In the genomic region with DNA sequence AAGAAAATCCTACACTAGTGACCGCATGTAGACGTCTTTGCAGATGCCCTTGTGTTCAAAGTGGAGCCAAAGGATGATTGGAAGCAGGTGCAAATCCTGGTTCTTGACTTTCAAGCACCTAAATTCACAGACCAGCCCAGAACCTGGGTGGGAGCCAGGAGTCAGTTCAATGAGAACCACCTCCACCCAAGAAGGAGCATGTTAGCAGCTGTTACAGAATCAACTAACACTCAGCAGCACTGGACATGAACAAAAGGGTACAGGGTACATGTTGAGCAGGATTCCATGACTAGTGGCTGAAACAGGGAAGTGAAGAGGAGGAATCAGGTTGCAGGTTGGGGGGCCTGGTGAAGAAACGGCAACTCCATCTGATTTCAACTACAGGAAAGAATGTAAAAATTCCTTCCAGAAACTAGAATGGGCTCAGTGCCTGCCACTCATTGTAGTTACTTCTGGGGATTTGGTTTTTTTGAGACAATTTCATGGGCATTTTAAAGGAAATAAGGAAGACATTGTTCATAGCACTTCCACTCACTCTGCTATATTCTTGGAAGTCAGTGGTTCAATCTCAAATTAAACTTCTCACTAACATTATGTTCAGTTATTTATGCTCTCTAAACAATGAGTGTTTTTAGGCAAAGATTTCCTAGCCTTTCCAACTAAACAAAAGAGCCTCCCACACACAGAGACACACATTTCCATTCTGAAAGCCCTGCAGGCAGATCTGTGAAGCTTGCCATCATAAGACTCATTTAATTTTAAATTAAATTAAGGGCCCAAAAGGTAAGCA, we compare ENCODE assay signal across 15 cellular contexts.
DNase-seq lines count a peak whose midpoint lies in the region; TF ChIP-seq lines count a peak whose summit lies in the region.
"Had no signal": no experiment of that assay in that cellular context is flagged by ENCODE, and none has a peak within 500 bp of the region (broad histone marks: within the 10 kb centered on the region; RNA-seq: fewer than 3 reads in every experiment).

No MANE protein-coding gene starts in this region.

- peaks cover 9% of the 10 kb centered on the region for H3K79me2 ChIP-seq in mammary epithelial cell (ENCODE audit: insufficient read depth, low read length)

- intact Hi-C loops in mammary epithelial cell (cut with micrococcal nuclease) = no loop called here

- H3K27ac ChIP-seq in mammary epithelial cell (ENCODE audit: insufficient read depth, low read depth, low read length) = no peak overlapping the region
- H3K27ac ChIP-seq: BLaER1 had no signal

- H2AFZ ChIP-seq in mammary epithelial cell (ENCODE audit: low read depth, low read length) = no peak overlapping the region

- dilution Hi-C loops in mammary epithelial cell (cut with HindIII; ENCODE audit: low sequenced_read_pairs) = no loop called here

- whole genome bisulfite sequencing in mammary epithelial cell (ENCODE audit: low coverage, missing lambda C conversion rate) = 64% methylated on average over 3 of the region's 3 CpGs

- in situ Hi-C loops in mammary epithelial cell (cut with MboI; ENCODE audit: low sequenced_read_pairs in 2 of 2) = loop anchor here (10.0 to 25.0 kb wide), 4 partner anchors 174 to 1356 kb away; a partner anchor contains a TSS

- CTCF ChIA-PET in mammary epithelial cell (lab: Charles Lee; ENCODE audit: low non-redundant PET) = no interaction called here

- H3K36me3 ChIP-seq in mammary epithelial cell (ENCODE audit: insufficient read depth, low read length) = no peaks in the 10 kb centered on the region
- H3K36me3 ChIP-seq: BLaER1, HAP-1 had no signal

- no peaks in the 10 kb centered on the region for H4K20me1 ChIP-seq in mammary epithelial cell (ENCODE audit: insufficient read depth, low read length)
- H4K20me1 ChIP-seq: BLaER1 had no signal

- H3K27me3 ChIP-seq in mammary epithelial cell (ENCODE audit: insufficient read depth, low read length) = no peaks in the 10 kb centered on the region
- H3K27me3 ChIP-seq: BLaER1 had no signal

- H3K9ac ChIP-seq in mammary epithelial cell (ENCODE audit: insufficient read depth, low read length) = no peak overlapping the region
- H3K9ac ChIP-seq: BLaER1 had no signal

- H3K4me1 ChIP-seq in mammary epithelial cell (ENCODE audit: insufficient read depth, low read length) = peaks cover 4% of the 10 kb centered on the region
- H3K4me1 ChIP-seq: BLaER1, HAP-1 had no signal

- no peaks in the 10 kb centered on the region for H3K9me3 ChIP-seq in mammary epithelial cell (replicated peaks; ENCODE audit: insufficient read depth, low read length)
- H3K9me3 ChIP-seq: HAP-1 had no signal

- no peak for TF ChIP-seq CTCF in mammary epithelial cell (conservative IDR thresholded peaks at IDR 0.05 in 1 of 2, IDR thresholded peaks at IDR 0.05 in 1 of 2; ENCODE audit: extremely low read depth in 1 of 2, insufficient read depth in 1 of 2, low read depth in 1 of 2, low read length in 2 of 2)

- H3K4me3 ChIP-seq in mammary epithelial cell (replicated peaks in 1 of 3; ENCODE audit: insufficient read depth in 1 of 3, low read depth in 2 of 3, low read length in 3 of 3) = no peak overlapping the region
- H3K4me3 ChIP-seq: BLaER1, HAP-1 had no signal

- DNase-seq in DMS79 treated with DMSO at 0.1 percent for 48 hours (lab: John Stamatoyannopoulos, UW) = peak; percentile 90
- DNase-seq in NCI-H2029 treated with DMSO at 0.1 percent for 48 hours (lab: John Stamatoyannopoulos, UW) = peak; percentile 71
- peak; percentile 85 for DNase-seq in foreskin melanocyte
- peak; percentile 12 for DNase-seq in renal cortical epithelial cell (ENCODE audit: low read depth)
- no peak for DNase-seq in mammary epithelial cell
- DNase-seq in stimulated activated CD4-positive, alpha-beta T cell treated with anti-CD3 and anti-CD28 coated beads, Interleukin-2, amount 100 ng/mL, for 24 hours = no peak
- no peak for DNase-seq in activated CD4-positive, alpha-beta T cell treated with anti-CD3 and anti-CD28 coated beads, Interleukin-2, amount 50 U/mL, for 1 hour
- DNase-seq: CD8-positive, alpha-beta memory T cell; DMS 273 treated with DMSO at 0.1 percent for 48 hours; MV-4-11; NCI-H1436 treated with DMSO at 0.1 percent for 48 hours; NCI-H446 treated with DMSO at 0.1 percent for 48 hours; NCI-H774 had no signal

- BruUV-seq in mammary epithelial cell (replicated peaks; lab: Mats Ljungman, UMichigan) = no TSS peak

- H3K4me2 ChIP-seq in mammary epithelial cell (ENCODE audit: insufficient read depth, low read depth, low read length) = no peak overlapping the region
- H3K4me2 ChIP-seq: BLaER1 had no signal

Comparison
In these comparisons a context has a peak if more than half of its experiments do, and no peak if none do; other contexts are left out.
1. DNase-seq: peak in DMS79 treated with DMSO at 0.1 percent for 48 hours (single experiment), NCI-H2029 treated with DMSO at 0.1 percent for 48 hours (single experiment), foreskin melanocyte (single experiment) and renal cortical epithelial cell (single experiment); none in mammary epithelial cell (single experiment), stimulated activated CD4-positive, alpha-beta T cell treated with anti-CD3 and anti-CD28 coated beads, Interleukin-2, amount 100 ng/mL, for 24 hours (0 of 2) and activated CD4-positive, alpha-beta T cell treated with anti-CD3 and anti-CD28 coated beads, Interleukin-2, amount 50 U/mL, for 1 hour (single experiment).